Comparison of ENCODE assay signal across 9 cellular contexts in genomic region chr17:82281502-82282238, GRCh38. TPM values are rescaled to one million over a fixed set of nuclear protein-coding genes. Genes with fewer than 3 reads are reported as not detected.
DNase-seq lines count a peak whose midpoint lies in the region; ATAC-seq and TF ChIP-seq lines count a peak whose summit lies in the region.
"Had no signal": no experiment of that assay in that cellular context is flagged by ENCODE, and none has a peak within 500 bp of the region (broad histone marks: within the 10 kb centered on the region; RNA-seq: fewer than 3 reads in every experiment).

No MANE protein-coding gene starts in this region.

- no peaks in the 10 kb centered on the region for H4K20me1 ChIP-seq in IMR-90 (ENCODE audit: insufficient read depth, low read length)

- H3K36me3 ChIP-seq in IMR-90 (ENCODE audit: control insufficient read depth, insufficient read depth, low read length) (no peaks in the 10 kb centered on the region; the same call in 1 of the 2 replicates), mesenchymal stem cell (ENCODE audit: control insufficient read depth in 1 of 2, insufficient read depth in 2 of 2, low read depth in 1 of 2, low read length in 2 of 2) (peaks cover 5 to 9% of the 10 kb centered on the region in 2 experiments)

- H3K23ac ChIP-seq in IMR-90 (ENCODE audit: low read depth, low read length) (no peak overlapping the region), mesenchymal stem cell (ENCODE audit: low read length in 2 of 2) (no peak overlapping the region)

- H3K18ac ChIP-seq in IMR-90 (ENCODE audit: low read depth, low read length), result no peak overlapping the region
- H3K18ac ChIP-seq in mesenchymal stem cell (ENCODE audit: low read depth in 1 of 2, low read length in 2 of 2), result no peak overlapping the region

- TF ChIP-seq POLR2A in IMR-90 (IDR thresholded peaks at IDR 0.05; ENCODE audit: low read depth, low read length), result no peak

- intact Hi-C loops in IMR-90 (cut with micrococcal nuclease), result no loop called here

- H3K4me1 ChIP-seq in IMR-90 (ENCODE audit: control insufficient read depth, insufficient read depth, low read length) (peaks cover 20% of the 10 kb centered on the region), mesenchymal stem cell (ENCODE audit: control insufficient read depth, insufficient read depth, low read depth, low read length) (peaks cover 32% of the 10 kb centered on the region)

- H3K9me3 ChIP-seq in IMR-90 (ENCODE audit: control insufficient read depth, insufficient read depth, low read length) (no peaks in the 10 kb centered on the region), mesenchymal stem cell (ENCODE audit: control insufficient read depth, low read length) (no peaks in the 10 kb centered on the region)

- no peak overlapping the region for H4K8ac ChIP-seq in IMR-90 (ENCODE audit: low read depth in 2 of 2, low read length in 2 of 2)
- peak overlapping the region; percentile 20 for H4K8ac ChIP-seq in mesenchymal stem cell (ENCODE audit: low read length)

- WGBS in IMR-90 (ENCODE audit: extremely low coverage in 2 of 2, insufficient read length in 1 of 2), 2 experiments, result 88% methylated on average over 8 of the region's 22 CpGs; no CpG with 5 or more reads in 1 of the 2 experiments
- 90% methylated on average over 17 of the region's 22 CpGs for WGBS in mesenchymal stem cell

- H2AK9ac ChIP-seq in IMR-90 (replicated peaks; ENCODE audit: low read depth, low read length, poor library complexity), result no peak overlapping the region

- no TSS peak for BruUV-seq in IMR-90 (replicated peaks; lab: Mats Ljungman, UMichigan)

- H3K79me1 ChIP-seq in IMR-90 (ENCODE audit: low read depth in 1 of 2, low read length in 2 of 2) (peaks cover 0 to 4% of the 10 kb centered on the region in 2 experiments; a peak in 1 of 4 replicates), mesenchymal stem cell (replicated peaks; ENCODE audit: low read length, poor library complexity, severe bottlenecking) (no peaks in the 10 kb centered on the region)

- ATAC-seq in IMR-90 (ENCODE audit: low read depth) (no peak), HG03521 (IDR thresholded peaks at IDR 0.05; ENCODE audit: unreplicated experiment) (no peak), GM19395 (IDR thresholded peaks at IDR 0.05; ENCODE audit: unreplicated experiment) (no peak), HG02938 (IDR thresholded peaks at IDR 0.05; ENCODE audit: unreplicated experiment) (no peak)

- peak overlapping the region; percentile 57 for H3K4ac ChIP-seq in IMR-90 (ENCODE audit: low read depth, low read length)
- H3K4ac ChIP-seq in mesenchymal stem cell (ENCODE audit: low read depth in 1 of 2, low read length in 2 of 2), result no peak overlapping the region

- H3K9ac ChIP-seq in IMR-90 (ENCODE audit: low read depth, low read length), result no peak overlapping the region
- H3K9ac ChIP-seq in mesenchymal stem cell (ENCODE audit: low read length), result peak overlapping the region; percentile 38

- H3K27me3 ChIP-seq in IMR-90 (ENCODE audit: control insufficient read depth, insufficient read depth, low read length) (no peaks in the 10 kb centered on the region), mesenchymal stem cell (ENCODE audit: control insufficient read depth in 1 of 2, insufficient read depth in 1 of 2, low read length in 2 of 2) (no peaks in the 10 kb centered on the region)

- dilution Hi-C loops in IMR-90 (cut with HindIII; ENCODE audit: low sequenced_read_pairs, unreplicated experiment), result no loop called here

- no peak for TF ChIP-seq CTCF in IMR-90 (conservative IDR thresholded peaks at IDR 0.05; ENCODE audit: low read depth, low read length)

- peak overlapping the region; percentile 16 for H2BK5ac ChIP-seq in IMR-90 (ENCODE audit: low read depth, low read length, poor library complexity, severe bottlenecking)
- H2BK5ac ChIP-seq in mesenchymal stem cell (ENCODE audit: low read depth, low read length, poor library complexity, severe bottlenecking), result no peak overlapping the region

- no peak overlapping the region for H3K56ac ChIP-seq in IMR-90 (ENCODE audit: extremely low read depth, insufficient read depth, low read length)

- H3K9me1 ChIP-seq in IMR-90 (ENCODE audit: insufficient read depth, low read length), result peaks cover 20% of the 10 kb centered on the region

- H2BK20ac ChIP-seq in IMR-90 (ENCODE audit: low read depth, low read length), result peak overlapping the region; percentile 43; the same call in 1 of the 2 replicates

- no peak overlapping the region for H2BK12ac ChIP-seq in mesenchymal stem cell (ENCODE audit: low read length in 2 of 2)

- H4K91ac ChIP-seq in IMR-90 (ENCODE audit: insufficient read depth, low read depth, low read length) (no peak overlapping the region), mesenchymal stem cell (ENCODE audit: low read length) (no peak overlapping the region)

- H3K4me3 ChIP-seq in IMR-90 (ENCODE audit: insufficient read depth, low read depth, low read length) (no peak overlapping the region), mesenchymal stem cell (ENCODE audit: insufficient read depth in 1 of 2, low read depth in 1 of 2, low read length in 2 of 2) (no peak overlapping the region)

- peak overlapping the region; percentile 68; the same call in 1 of the 2 replicates for H2AK5ac ChIP-seq in IMR-90 (ENCODE audit: low read depth, low read length)
- H2AK5ac ChIP-seq in mesenchymal stem cell (ENCODE audit: low read length, severe bottlenecking), result no peak overlapping the region

- no peak overlapping the region; the same call in 2 of the 3 replicates for H2BK15ac ChIP-seq in IMR-90 (ENCODE audit: low read depth, low read length)
- H2BK15ac ChIP-seq in mesenchymal stem cell (ENCODE audit: low read depth, poor library complexity, severe bottlenecking), result no peak overlapping the region

- no peak overlapping the region for H3K4me2 ChIP-seq in IMR-90 (ENCODE audit: low read depth, low read length)
- H3K4me2 ChIP-seq in mesenchymal stem cell (ENCODE audit: low read length, poor library complexity, severe bottlenecking), result no peak overlapping the region

- POLR2A ChIA-PET in IMR-90 (lab: Charles Lee; ENCODE audit: unreplicated experiment), result no interaction called here

- no peak for TF ChIP-seq RAD21 in IMR-90 (IDR thresholded peaks at IDR 0.05; ENCODE audit: low read length)

- H2BK120ac ChIP-seq in IMR-90 (ENCODE audit: low read depth, low read length) (peak overlapping the region; percentile 53; the same call in 1 of the 2 replicates), mesenchymal stem cell (ENCODE audit: low read depth, low read length) (no peak overlapping the region)

- no peak overlapping the region for H3K27ac ChIP-seq in IMR-90 (ENCODE audit: insufficient read depth, low read length)
- H3K27ac ChIP-seq in mesenchymal stem cell (ENCODE audit: low read length, poor library complexity, severe bottlenecking), result no peak overlapping the region

- CTCF ChIA-PET in IMR-90 (lab: Yijun Ruan, JAX), result no interaction called here

- H3K14ac ChIP-seq in IMR-90 (replicated peaks; ENCODE audit: low read depth, low read length), result 0 out of 2 replicates have a peak overlapping the region, but pooled peaks have one; percentile 9
- peak overlapping the region in 1 of 2 experiments; percentile 3 for H3K14ac ChIP-seq in mesenchymal stem cell (ENCODE audit: low read length in 2 of 2)

- in situ Hi-C loops in IMR-90 (cut with MboI; ENCODE audit: low sequenced_read_pairs), result no loop called here

- no peak overlapping the region for H4K5ac ChIP-seq in IMR-90 (ENCODE audit: low read depth, low read length)

- H2AFZ ChIP-seq in IMR-90 (replicated peaks; ENCODE audit: low read length, poor library complexity) (no peak overlapping the region), mesenchymal stem cell (ENCODE audit: low read depth, low read length) (no peak overlapping the region)

- DNase-seq in A172 (ENCODE audit: low spot score) (peak; percentile 89), IMR-90 (peak; percentile 33), mesenchymal stem cell (no peak), amniotic stem cell (lab: John Stamatoyannopoulos, UW) (no peak)
- DNase-seq in activated T-cell treated with anti-CD3 and anti-CD28 coated beads, Interleukin-2, amount 50 U/mL, for 48 hours, result peak; percentile 74 to 77
- DNase-seq: islet precursor cell had no signal

TF ChIP-seq in IMR-90, 13 proteins besides CTCF, POLR2A, EP300 and RAD21:
- TF ChIP-seq RFX5 (IDR thresholded peaks at IDR 0.05; ENCODE audit: low read depth, low read length) (no peak), MAZ (IDR thresholded peaks at IDR 0.05; ENCODE audit: borderline replicate concordance, low read depth, low read length) (no peak), RCOR1 (IDR thresholded peaks at IDR 0.05; ENCODE audit: insufficient replicate concordance, low read length) (peak; percentile 38)

RNA-seq across cellular contexts. Expression of gene CSNK1D, which starts 8.2 kb away (rescaled TPM):
- 19.9 and 20.9 TPM in 2 replicates for total RNA-seq in A172 (2014; rRNA removed; shearing (Covaris generic))
- 38.3 and 47.1 TPM in 2 replicates for total RNA-seq in IMR-90 (2012; rRNA removed)
- 144 and 186 TPM in 2 replicates for polyA plus RNA-seq in IMR-90 (2012; rRNA removed)
- 131 and 159 TPM in 2 replicates for polyA plus RNA-seq in IMR-90 (2012; cell fraction: cytosol; rRNA removed)
- 373 and 817 TPM in 2 replicates for polyA plus RNA-seq in IMR-90 (2012; cell fraction: nucleus; rRNA removed; ENCODE audit: low replicate concordance)
- polyA plus RNA-seq in mesenchymal stem cell (2013, experiment 1 of 2), result 100 TPM
- 98.8 TPM for polyA plus RNA-seq in mesenchymal stem cell (2013, experiment 2 of 2)

RNA-seq across cellular contexts. Expression of gene CD7, which starts 35.7 kb away (rescaled TPM):
- not detected in 2 replicates for total RNA-seq in A172 (2014; rRNA removed; shearing (Covaris generic))
- not detected in 2 replicates for total RNA-seq in IMR-90 (2012; rRNA removed)
- polyA plus RNA-seq in IMR-90 (2012; rRNA removed), result not detected in 2 replicates
- polyA plus RNA-seq in IMR-90 (2012; cell fraction: cytosol; rRNA removed), result 0.18 TPM in 1 of 2 replicates, not detected in the other
- polyA plus RNA-seq in IMR-90 (2012; cell fraction: nucleus; rRNA removed; ENCODE audit: low replicate concordance), result 0.12 and 0.16 TPM in 2 replicates
- polyA plus RNA-seq in mesenchymal stem cell (2013, experiment 1 of 2), result 0.03 TPM
- 0.12 TPM for polyA plus RNA-seq in mesenchymal stem cell (2013, experiment 2 of 2)

RNA-seq across cellular contexts. Expression of gene SECTM1, which starts 51.9 kb away (rescaled TPM):
- 1.2 and 1.6 TPM in 2 replicates for total RNA-seq in A172 (2014; rRNA removed; shearing (Covaris generic))
- total RNA-seq in IMR-90 (2012; rRNA removed), result 1.7 and 2.3 TPM in 2 replicates
- 4.4 and 5.2 TPM in 2 replicates for polyA plus RNA-seq in IMR-90 (2012; rRNA removed)
- polyA plus RNA-seq in IMR-90 (2012; cell fraction: cytosol; rRNA removed), result 4.9 and 10.8 TPM in 2 replicates
- 1.2 and 2.4 TPM in 2 replicates for polyA plus RNA-seq in IMR-90 (2012; cell fraction: nucleus; rRNA removed; ENCODE audit: low replicate concordance)
- polyA plus RNA-seq in mesenchymal stem cell (2013, experiment 1 of 2), result 3.1 TPM
- polyA plus RNA-seq in mesenchymal stem cell (2013, experiment 2 of 2), result 3.2 TPM

RNA-seq across cellular contexts. Expression of gene SLC16A3, which starts 52.8 kb away (rescaled TPM):
- 65.3 and 66.7 TPM in 2 replicates for total RNA-seq in A172 (2014; rRNA removed; shearing (Covaris generic))
- total RNA-seq in IMR-90 (2012; rRNA removed), result 49.1 and 49.7 TPM in 2 replicates
- 181 and 204 TPM in 2 replicates for polyA plus RNA-seq in IMR-90 (2012; rRNA removed)
- polyA plus RNA-seq in IMR-90 (2012; cell fraction: cytosol; rRNA removed), result 128 and 499 TPM in 2 replicates
- 77.3 and 325 TPM in 2 replicates for polyA plus RNA-seq in IMR-90 (2012; cell fraction: nucleus; rRNA removed; ENCODE audit: low replicate concordance)
- polyA plus RNA-seq in mesenchymal stem cell (2013, experiment 1 of 2), result 217 TPM
- polyA plus RNA-seq in mesenchymal stem cell (2013, experiment 2 of 2), result 200 TPM

Comparison
In these comparisons a context has a peak if more than half of its experiments do, and no peak if none do; other contexts are left out.
1. DNase-seq: peak in A172 (single experiment), IMR-90 (single experiment) and activated T-cell treated with anti-CD3 and anti-CD28 coated beads, Interleukin-2, amount 50 U/mL, for 48 hours (2 of 2); none in mesenchymal stem cell (single experiment) and amniotic stem cell (single experiment).